Comparison of ENCODE assay signal across 14 cellular contexts in genomic region chr5:143041972-143042770, GRCh38.
A peak's percentile ranks its signal among the peaks of the same experiment; 100 is the strongest.
DNase-seq lines count a peak whose midpoint lies in the region; ATAC-seq and TF ChIP-seq lines count a peak whose summit lies in the region.
"Had no signal": no experiment of that assay in that cellular context is flagged by ENCODE, and none has a peak within 500 bp of the region (broad histone marks: within the 10 kb centered on the region; RNA-seq: fewer than 3 reads in every experiment).

No MANE protein-coding gene starts in this region.

- TF ChIP-seq POLR2A in IMR-90 (IDR thresholded peaks at IDR 0.05; ENCODE audit: low read depth, low read length), result no peak

- H3K4me3 ChIP-seq in IMR-90 (ENCODE audit: insufficient read depth, low read depth, low read length), result no peak overlapping the region
- H3K4me3 ChIP-seq in parathyroid adenoma (ENCODE audit: low read depth, low read length), result no peak overlapping the region

- H3K9me3 Mint-ChIP-seq in activated naive CD4-positive, alpha-beta T cell treated with anti-CD3 and anti-CD28 coated beads for 36 hours, result no peaks in the 10 kb centered on the region
- H3K9me3 Mint-ChIP-seq: dendritic cell treated with granulocyte-macrophage colony-stimulating factor and Interleukin-4, amounts not matched to agents 40 ng/mL and 50 ng/mL, for 4 days; IgD-negative memory B cell had no signal

- TF ChIP-seq CTCF in IMR-90 (conservative IDR thresholded peaks at IDR 0.05; ENCODE audit: low read depth, low read length) (no peak), parathyroid adenoma (IDR thresholded peaks at IDR 0.05) (no peak)

- peak overlapping the region; percentile 10; the same call in 1 of the 2 replicates for H2BK120ac ChIP-seq in IMR-90 (ENCODE audit: low read depth, low read length)

- H4K20me1 ChIP-seq in IMR-90 (ENCODE audit: insufficient read depth, low read length), result no peaks in the 10 kb centered on the region

- H4K5ac ChIP-seq in IMR-90 (ENCODE audit: low read depth, low read length), result no peak overlapping the region

- H3K79me1 ChIP-seq in IMR-90 (ENCODE audit: low read depth in 1 of 2, low read length in 2 of 2), result no peaks in the 10 kb centered on the region

- POLR2A ChIA-PET in IMR-90 (lab: Charles Lee; ENCODE audit: unreplicated experiment), result no interaction called here

- dilution Hi-C loops in IMR-90 (cut with HindIII; ENCODE audit: low sequenced_read_pairs, unreplicated experiment), result no loop called here

- no peak overlapping the region for H3K4me3 Mint-ChIP-seq in activated naive CD4-positive, alpha-beta T cell treated with anti-CD3 and anti-CD28 coated beads for 36 hours
- H3K4me3 Mint-ChIP-seq: dendritic cell treated with granulocyte-macrophage colony-stimulating factor and Interleukin-4, amounts not matched to agents 40 ng/mL and 50 ng/mL, for 4 days; IgD-negative memory B cell had no signal

- no peak overlapping the region for H4K8ac ChIP-seq in IMR-90 (ENCODE audit: low read depth in 2 of 2, low read length in 2 of 2)

- H3K79me2 ChIP-seq in parathyroid adenoma, result no peaks in the 10 kb centered on the region

- peak overlapping the region; percentile 39; the same call in 1 of the 2 replicates for H3K4ac ChIP-seq in IMR-90 (ENCODE audit: low read depth, low read length)

- H3K36me3 ChIP-seq in IMR-90 (ENCODE audit: control insufficient read depth, insufficient read depth, low read length) (no peaks in the 10 kb centered on the region), parathyroid adenoma (ENCODE audit: control insufficient read depth, insufficient read depth, low read length) (no peaks in the 10 kb centered on the region)

- H2BK15ac ChIP-seq in IMR-90 (ENCODE audit: low read depth, low read length), result no peak overlapping the region; the same call in 2 of the 3 replicates

- DNase-seq in IMR-90, result peak; percentile 68
- peak; percentile 41 for DNase-seq in NCI-H748 treated with DMSO at 0.1 percent for 48 hours (lab: John Stamatoyannopoulos, UW)
- DNase-seq in fibroblast of peridontal ligament (ENCODE audit: extremely low read depth), result peak; percentile 69
- no peak for DNase-seq in activated naive CD4-positive, alpha-beta T cell treated with anti-CD3 and anti-CD28 coated beads, Interleukin-2, amount 50 U/mL, for 16 hours
- no peak for DNase-seq in NCI-H1436 (lab: John Stamatoyannopoulos, UW)
- DNase-seq in activated naive CD4-positive, alpha-beta T cell treated with anti-CD3 and anti-CD28 coated beads for 36 hours, result no peak
- DNase-seq: activated CD4-positive, alpha-beta T cell treated with anti-CD3 and anti-CD28 coated beads for 48 hours; activated effector memory CD4-positive, alpha-beta T cell treated with Interleukin-2 at 50 U/mL for 16 hours; COR-L47; mammary epithelial cell had no signal

- H3K14ac ChIP-seq in IMR-90 (replicated peaks; ENCODE audit: low read depth, low read length), result 0 out of 2 replicates have a peak overlapping the region, but pooled peaks have one; percentile 26

- no peak overlapping the region for H3K23ac ChIP-seq in IMR-90 (ENCODE audit: low read depth, low read length)

- peak; percentile 76 for ATAC-seq in IMR-90 (ENCODE audit: low read depth)
- ATAC-seq: SK-N-SH treated with all-trans-retinoic acid at 6 μM for 48 hours had no signal

- BruUV-seq in IMR-90 (replicated peaks; lab: Mats Ljungman, UMichigan), result no TSS peak

- H3K4me1 ChIP-seq in IMR-90 (ENCODE audit: control insufficient read depth, insufficient read depth, low read length) (peaks cover 4% of the 10 kb centered on the region), parathyroid adenoma (peaks cover 6% of the 10 kb centered on the region)

- peak overlapping the region; percentile 5 for H2AFZ ChIP-seq in IMR-90 (replicated peaks; ENCODE audit: low read length, poor library complexity)
- H2AFZ ChIP-seq in parathyroid adenoma, result peak overlapping the region; percentile 68

- H2BK20ac ChIP-seq in IMR-90 (ENCODE audit: low read depth, low read length), result no peak overlapping the region

- no peak overlapping the region for H3K56ac ChIP-seq in IMR-90 (ENCODE audit: extremely low read depth, insufficient read depth, low read length)

- CTCF ChIA-PET in IMR-90 (lab: Yijun Ruan, JAX), result interaction anchor here (0.6 to 0.9 kb wide), 2 partner anchors 9 to 1096 kb away, joined by 3 to 4 read pairs; no protein-coding TSS in a partner anchor
- CTCF ChIA-PET in activated naive CD4-positive, alpha-beta T cell treated with anti-CD3 and anti-CD28 coated beads for 36 hours (lab: Charles Lee), result no interaction called here

- no peak overlapping the region for H2BK5ac ChIP-seq in IMR-90 (ENCODE audit: low read depth, low read length, poor library complexity, severe bottlenecking)

- WGBS in IMR-90 (ENCODE audit: extremely low coverage in 2 of 2, insufficient read length in 1 of 2), 2 experiments, result 100% methylated on average over 2 of the region's 6 CpGs; no CpG with 5 or more reads in 1 of the 2 experiments

- H3K36me3 Mint-ChIP-seq in activated naive CD4-positive, alpha-beta T cell treated with anti-CD3 and anti-CD28 coated beads for 36 hours (ENCODE audit: low read depth), result peaks cover 17% of the 10 kb centered on the region

- H2AK5ac ChIP-seq in IMR-90 (ENCODE audit: low read depth, low read length), result peak overlapping the region; percentile 29; the same call in 1 of the 2 replicates

- no peaks in the 10 kb centered on the region for H3K27me3 Mint-ChIP-seq in activated naive CD4-positive, alpha-beta T cell treated with anti-CD3 and anti-CD28 coated beads for 36 hours (ENCODE audit: low read depth)
- H3K27me3 Mint-ChIP-seq: dendritic cell treated with granulocyte-macrophage colony-stimulating factor and Interleukin-4, amounts not matched to agents 40 ng/mL and 50 ng/mL, for 4 days; IgD-negative memory B cell had no signal

- H3K9ac ChIP-seq in IMR-90 (ENCODE audit: low read depth, low read length), result no peak overlapping the region
- H3K9ac ChIP-seq in parathyroid adenoma, result no peak overlapping the region

- no peak overlapping the region for H4K91ac ChIP-seq in IMR-90 (ENCODE audit: insufficient read depth, low read depth, low read length)

- H3K9me1 ChIP-seq in IMR-90 (ENCODE audit: insufficient read depth, low read length), result peaks cover 5% of the 10 kb centered on the region

- intact Hi-C loops in IMR-90 (cut with micrococcal nuclease), result no loop called here
- intact Hi-C loops in activated naive CD4-positive, alpha-beta T cell treated with anti-CD3 and anti-CD28 coated beads for 36 hours (cut with micrococcal nuclease), result no loop called here

- H2AK9ac ChIP-seq in IMR-90 (replicated peaks; ENCODE audit: low read depth, low read length, poor library complexity), result no peak overlapping the region

- peaks cover 17% of the 10 kb centered on the region for H3K4me1 Mint-ChIP-seq in activated naive CD4-positive, alpha-beta T cell treated with anti-CD3 and anti-CD28 coated beads for 36 hours (ENCODE audit: low read depth)
- H3K4me1 Mint-ChIP-seq: IgD-negative memory B cell had no signal

- no peak overlapping the region for H3K18ac ChIP-seq in IMR-90 (ENCODE audit: low read depth, low read length)

- H3K9me3 ChIP-seq in IMR-90 (ENCODE audit: control insufficient read depth, insufficient read depth, low read length) (no peaks in the 10 kb centered on the region), parathyroid adenoma (ENCODE audit: control insufficient read depth, low read length) (no peaks in the 10 kb centered on the region)

- H3K27ac ChIP-seq in IMR-90 (ENCODE audit: insufficient read depth, low read length), result no peak overlapping the region
- H3K27ac ChIP-seq in parathyroid adenoma, result no peak overlapping the region

- H3K4me2 ChIP-seq in IMR-90 (ENCODE audit: low read depth, low read length), result peak overlapping the region; percentile 25; the same call in 1 of the 2 replicates
- H3K4me2 ChIP-seq in parathyroid adenoma (ENCODE audit: low read length), result no peak overlapping the region

- TF ChIP-seq RAD21 in IMR-90 (IDR thresholded peaks at IDR 0.05; ENCODE audit: low read length), result no peak

- H3K27me3 ChIP-seq in IMR-90 (ENCODE audit: control insufficient read depth, insufficient read depth, low read length) (no peaks in the 10 kb centered on the region), parathyroid adenoma (ENCODE audit: control insufficient read depth, insufficient read depth, low read length) (no peaks in the 10 kb centered on the region)

- in situ Hi-C loops in IMR-90 (cut with MboI; ENCODE audit: low sequenced_read_pairs), result no loop called here

- no peak overlapping the region for H3K27ac Mint-ChIP-seq in activated naive CD4-positive, alpha-beta T cell treated with anti-CD3 and anti-CD28 coated beads for 36 hours
- H3K27ac Mint-ChIP-seq: dendritic cell treated with granulocyte-macrophage colony-stimulating factor and Interleukin-4, amounts not matched to agents 40 ng/mL and 50 ng/mL, for 4 days had no signal

TF ChIP-seq in IMR-90, 13 proteins besides CTCF, POLR2A, EP300 and RAD21:
- TF ChIP-seq MAFK (IDR thresholded peaks at IDR 0.05; ENCODE audit: low read depth, low read length) (peak; percentile 98), USF2 (IDR thresholded peaks at IDR 0.05; ENCODE audit: low read depth, low read length) (peak; percentile 33; the same call in 1 of the 2 replicates), ELK1 (IDR thresholded peaks at IDR 0.05; ENCODE audit: borderline replicate concordance, low read depth, low read length) (no peak), NFE2L2 (IDR thresholded peaks at IDR 0.05; ENCODE audit: low read depth, low read length) (no peak)

Comparison
In these comparisons a context has a peak if more than half of its experiments do, and no peak if none do; other contexts are left out.
1. DNase-seq: peak in IMR-90 (single experiment), NCI-H748 treated with DMSO at 0.1 percent for 48 hours (single experiment) and fibroblast of peridontal ligament (single experiment); none in activated naive CD4-positive, alpha-beta T cell treated with anti-CD3 and anti-CD28 coated beads, Interleukin-2, amount 50 U/mL, for 16 hours (single experiment), NCI-H1436 (single experiment) and activated naive CD4-positive, alpha-beta T cell treated with anti-CD3 and anti-CD28 coated beads for 36 hours (single experiment).